In the genomic region with DNA sequence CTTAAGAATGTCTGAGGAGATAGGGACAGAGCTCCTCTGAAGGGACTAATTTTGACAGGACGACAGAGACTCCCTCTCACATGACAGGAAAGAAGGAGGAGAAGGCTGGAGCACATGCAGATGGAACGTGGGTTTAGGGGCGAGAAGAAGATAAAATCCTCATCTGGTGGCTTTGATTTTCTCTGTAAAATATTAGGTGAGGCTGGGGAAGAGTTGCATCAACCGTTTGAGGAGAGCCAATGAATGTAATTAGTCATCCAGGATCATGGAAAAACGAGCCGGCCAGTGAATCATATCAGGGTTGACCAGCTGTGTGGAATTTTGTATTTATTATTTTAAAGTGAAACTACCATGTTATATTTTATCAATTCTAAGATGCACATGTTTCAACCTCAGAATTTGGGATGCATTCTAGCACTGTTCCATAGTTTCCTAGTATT, we compare ENCODE assay signal across 17 cellular contexts. TPM values are rescaled to one million over a fixed set of nuclear protein-coding genes. Genes with fewer than 3 reads are reported as not detected.
DNase-seq lines count a peak whose midpoint lies in the region; ATAC-seq and TF ChIP-seq lines count a peak whose summit lies in the region.
"Had no signal": no experiment of that assay in that cellular context is flagged by ENCODE, and none has a peak within 500 bp of the region (broad histone marks: within the 10 kb centered on the region; RNA-seq: fewer than 3 reads in every experiment).

No MANE protein-coding gene starts in this region.

- no peaks in the 10 kb centered on the region for H3K36me3 Mint-ChIP-seq in T-helper 17 cell (ENCODE audit: low read depth)

- CTCF ChIA-PET in RWPE1 (lab: Yijun Ruan, JAX): no interaction called here

- no peak overlapping the region for H3K4me3 Mint-ChIP-seq in T-helper 17 cell
- H3K4me3 Mint-ChIP-seq: H9 had no signal

- H3K9ac ChIP-seq in GM23248: no peak overlapping the region

- no peak for TF ChIP-seq CTCF in RWPE1 (conservative IDR thresholded peaks at IDR 0.05; ENCODE audit: low read depth)

- no peaks in the 10 kb centered on the region for H3K27me3 ChIP-seq in GM23248 (replicated peaks; ENCODE audit: insufficient read depth)
- H3K27me3 ChIP-seq: body of pancreas had no signal

- H3K9me2 ChIP-seq in GM23248 (ENCODE audit: insufficient read depth): no peaks in the 10 kb centered on the region

- no peaks in the 10 kb centered on the region for H4K20me1 ChIP-seq in GM23248 (ENCODE audit: insufficient read depth)

- DNase-seq in GM23248 (peak; percentile 83), RWPE1 (ENCODE audit: low spot score) (peak; percentile 76), fibroblast of gingiva (ENCODE audit: low read depth) (peak; percentile 49), pulmonary artery endothelial cell (ENCODE audit: low read depth, low spot score) (peak; percentile 30), T-helper 17 cell (no peak)
- no peak for DNase-seq in activated CD4-positive, alpha-beta T cell treated with anti-CD3 and anti-CD28 coated beads, Interleukin-2, amount 50 U/mL, for 48 hours
- DNase-seq: activated T-cell treated with anti-CD3 and anti-CD28 coated beads, Interleukin-2, amount 50 U/mL, for 1 hour; body of pancreas; COR-L47; H9; Kasumi-1; NCI-H2171; nucleus accumbens; stimulated activated naive CD8-positive, alpha-beta T cell treated with anti-CD3 and anti-CD28 coated beads, Interleukin-15, Interleukin-2, amounts not matched to agents 100 U/mL and 50 U/mL, for 24 hours had no signal

- peak overlapping the region; percentile 73 for H3K4me2 ChIP-seq in GM23248 (ENCODE audit: unreplicated experiment)

- no peaks in the 10 kb centered on the region for H3K79me2 ChIP-seq in GM23248 (ENCODE audit: insufficient read depth)

- no peak overlapping the region for H3K27ac Mint-ChIP-seq in T-helper 17 cell
- H3K27ac Mint-ChIP-seq: H9 had no signal

- no peaks in the 10 kb centered on the region for H3K4me1 Mint-ChIP-seq in T-helper 17 cell

- no peaks in the 10 kb centered on the region for H3K9me3 ChIP-seq in GM23248 (ENCODE audit: low read depth)
- H3K9me3 ChIP-seq in T-helper 17 cell (ENCODE audit: control insufficient read depth, low read length, poor library complexity, severe bottlenecking): no peaks in the 10 kb centered on the region
- H3K9me3 ChIP-seq: body of pancreas had no signal

- H3K36me3 ChIP-seq in GM23248 (ENCODE audit: low read depth): no peaks in the 10 kb centered on the region

- no peaks in the 10 kb centered on the region for H3F3A ChIP-seq in GM23248 (ENCODE audit: insufficient read depth)

- H2AFZ ChIP-seq in GM23248: peak overlapping the region; percentile 78

- peak overlapping the region; percentile 36 for H3K4me3 ChIP-seq in GM23248
- H3K4me3 ChIP-seq: body of pancreas had no signal

- in situ Hi-C loops in GM23248 (cut with MboI): no loop called here

- ATAC-seq in HG02623 (IDR thresholded peaks at IDR 0.05; ENCODE audit: unreplicated experiment): no peak
- ATAC-seq in HG03565 (IDR thresholded peaks at IDR 0.05; ENCODE audit: unreplicated experiment): no peak
- no peak for ATAC-seq in T-helper 17 cell
- ATAC-seq: body of pancreas; left lobe of liver; stimulated activated naive CD8-positive, alpha-beta T cell treated with anti-CD3 and anti-CD28 coated beads, Interleukin-15, Interleukin-2, amounts not matched to agents 100 U/mL and 50 U/mL, for 24 hours had no signal

- H3K27me3 Mint-ChIP-seq in T-helper 17 cell: no peaks in the 10 kb centered on the region

- H3K27ac ChIP-seq in GM23248: peak overlapping the region; percentile 48
- H3K27ac ChIP-seq in RWPE1: no peak overlapping the region
- H3K27ac ChIP-seq: body of pancreas had no signal

- POLR2A ChIA-PET in RWPE1 (lab: Yijun Ruan, JAX; ENCODE audit: low non-redundant PET): no interaction called here

- WGBS in GM23248 (ENCODE audit: low coverage in 1 of 2, low lambda C conversion rate in 2 of 2, missing lambda C conversion rate in 2 of 2), 2 experiments: 2% methylated on average over 6 of the region's 6 CpGs

- peaks cover 13% of the 10 kb centered on the region for H3K4me1 ChIP-seq in GM23248 (ENCODE audit: insufficient read depth)
- H3K4me1 ChIP-seq: body of pancreas had no signal

RNA-seq across cellular contexts. Expression of a gene that starts 46.9 kb away (rescaled TPM):
- 0.11 TPM in 1 of 2 replicates, not detected in the other for total RNA-seq in GM23248 (2014; rRNA removed; shearing (Covaris generic))
- polyA plus RNA-seq in GM23248 (2016; fragmentation: Nextera tagmentation; extraction: Ambion mirVana): not detected in 2 replicates
- total RNA-seq in pulmonary artery endothelial cell: not detected in 2 replicates
- not detected for total RNA-seq in T-helper 17 cell
- total RNA-seq: body of pancreas, H9, left lobe of liver had no signal

Comparison
In these comparisons a context has a peak if more than half of its experiments do, and no peak if none do; other contexts are left out.
1. DNase-seq: peak in GM23248 (single experiment), RWPE1 (single experiment), fibroblast of gingiva (single experiment) and pulmonary artery endothelial cell (single experiment); none in activated CD4-positive, alpha-beta T cell treated with anti-CD3 and anti-CD28 coated beads, Interleukin-2, amount 50 U/mL, for 48 hours (0 of 2) and T-helper 17 cell (0 of 3).